In the genomic region with DNA sequence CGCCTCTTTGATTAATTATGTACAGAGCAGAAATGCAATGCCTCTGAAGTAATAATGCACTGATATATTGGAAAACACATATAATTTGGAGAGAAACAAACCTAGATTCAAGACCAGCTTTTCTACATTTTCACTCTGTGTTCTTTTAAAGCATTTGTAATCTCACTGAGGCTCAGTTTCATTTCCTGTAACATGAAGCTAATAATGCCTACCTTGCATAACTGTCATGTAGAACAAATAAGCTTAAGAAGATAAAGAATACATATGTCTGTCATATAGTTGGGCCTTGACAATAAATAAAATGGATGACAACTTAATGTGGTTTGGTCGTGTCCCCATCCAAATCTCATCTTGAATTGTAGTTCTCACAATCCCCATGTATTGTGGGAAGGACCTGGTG, we compare ENCODE assay signal across 17 cellular contexts. TPM values are rescaled to one million over a fixed set of nuclear protein-coding genes. Genes with fewer than 3 reads are reported as not detected.
DNase-seq lines count a peak whose midpoint lies in the region; ATAC-seq, FAIRE-seq and TF ChIP-seq lines count a peak whose summit lies in the region.
"Had no signal": no experiment of that assay in that cellular context is flagged by ENCODE, and none has a peak within 500 bp of the region (broad histone marks: within the 10 kb centered on the region; RNA-seq: fewer than 3 reads in every experiment).

No MANE protein-coding gene starts in this region.

- H3K27me3 ChIP-seq in MM.1S (replicated peaks; ENCODE audit: insufficient read depth, low read length) = no peaks in the 10 kb centered on the region
- H3K27me3 ChIP-seq: BE2C had no signal

- H3K27ac ChIP-seq in A549 (no peak overlapping the region), MM.1S (ENCODE audit: low read length) (peak overlapping the region; percentile 22; the same call in 1 of the 2 replicates), SK-N-MC (peak overlapping the region; percentile 88)
- H3K27ac ChIP-seq: C4-2B had no signal

- FAIRE-seq in A549 (lab: Jason Lieb, UNC) = peak; percentile 46
- FAIRE-seq: GM12878, GM18507 had no signal

- H3K4me2 ChIP-seq in A549 = no peak overlapping the region
- peak overlapping the region; percentile 48 for H3K4me2 ChIP-seq in MM.1S (ENCODE audit: low read depth, low read length)

- no peaks in the 10 kb centered on the region for H3K36me3 Mint-ChIP-seq in activated naive CD4-positive, alpha-beta T cell treated with anti-CD3 and anti-CD28 coated beads for 36 hours (ENCODE audit: low read depth)
- H3K36me3 Mint-ChIP-seq: CD4-positive, alpha-beta memory T cell had no signal

- DNase-seq in A549 (ENCODE audit: low read depth in 1 of 2, low spot score in 1 of 2) (no peak), MM.1S (peak; percentile 77), SK-N-MC (ENCODE audit: low read depth, low spot score) (no peak), iris pigment epithelial cell (ENCODE audit: low read depth) (peak; percentile 58), activated gamma-delta T cell (lab: John Stamatoyannopoulos, UW) (no peak)
- no peak for DNase-seq in activated naive CD4-positive, alpha-beta T cell treated with anti-CD3 and anti-CD28 coated beads for 36 hours
- DNase-seq: 8988T; BE2C; CD4-positive, alpha-beta memory T cell; DMS79; GOT3; H9 had no signal

- H3K36me3 ChIP-seq in MM.1S (replicated peaks; ENCODE audit: insufficient read depth, low read length) (no peaks in the 10 kb centered on the region), SK-N-MC (ENCODE audit: insufficient read depth, low read length) (no peaks in the 10 kb centered on the region)
- H3K36me3 ChIP-seq: BE2C had no signal

- H3K4me1 ChIP-seq in A549 (no peaks in the 10 kb centered on the region), MM.1S (ENCODE audit: low read length) (peaks cover 16% of the 10 kb centered on the region)
- H3K4me1 ChIP-seq: BE2C had no signal

- no peaks in the 10 kb centered on the region for H3K4me1 Mint-ChIP-seq in activated naive CD4-positive, alpha-beta T cell treated with anti-CD3 and anti-CD28 coated beads for 36 hours (ENCODE audit: low read depth)
- H3K4me1 Mint-ChIP-seq: CD4-positive, alpha-beta memory T cell had no signal

- no peak overlapping the region for H3K27ac Mint-ChIP-seq in activated naive CD4-positive, alpha-beta T cell treated with anti-CD3 and anti-CD28 coated beads for 36 hours
- H3K27ac Mint-ChIP-seq: CD4-positive, alpha-beta memory T cell had no signal

- TF ChIP-seq RAD21 in A549 (conservative IDR thresholded peaks at IDR 0.05 in 1 of 2, IDR thresholded peaks at IDR 0.05 in 1 of 2) = no peak

- no peaks in the 10 kb centered on the region for H4K20me1 ChIP-seq in MM.1S (ENCODE audit: insufficient read depth, low read length)

- POLR2A ChIA-PET in A549 (lab: Yijun Ruan, JAX) = no interaction called here

- H3K27me3 Mint-ChIP-seq in activated naive CD4-positive, alpha-beta T cell treated with anti-CD3 and anti-CD28 coated beads for 36 hours (ENCODE audit: low read depth) = no peaks in the 10 kb centered on the region
- H3K27me3 Mint-ChIP-seq: CD4-positive, alpha-beta memory T cell had no signal

- intact Hi-C loops in activated naive CD4-positive, alpha-beta T cell treated with anti-CD3 and anti-CD28 coated beads for 36 hours (cut with micrococcal nuclease) = no loop called here

- TF ChIP-seq CTCF in A549 (IDR thresholded peaks at IDR 0.05) = no peak
- TF ChIP-seq CTCF in MM.1S (IDR thresholded peaks at IDR 0.05; ENCODE audit: low read length) = no peak

- TF ChIP-seq EP300 in A549 (IDR thresholded peaks at IDR 0.05) = no peak

- H3K9me3 ChIP-seq in A549 (no peaks in the 10 kb centered on the region), MM.1S (replicated peaks; ENCODE audit: insufficient read depth, low read length) (no peaks in the 10 kb centered on the region), SK-N-MC (ENCODE audit: low read depth, low read length) (no peaks in the 10 kb centered on the region)
- H3K9me3 ChIP-seq: BE2C had no signal

- no peaks in the 10 kb centered on the region for H3K9me3 Mint-ChIP-seq in activated naive CD4-positive, alpha-beta T cell treated with anti-CD3 and anti-CD28 coated beads for 36 hours
- H3K9me3 Mint-ChIP-seq: H9 had no signal

- ATAC-seq in A549 (no peak), GM21423 (IDR thresholded peaks at IDR 0.05; ENCODE audit: unreplicated experiment) (no peak)
- ATAC-seq: GM12878 had no signal

- WGBS in A549 (ENCODE audit: missing lambda C conversion rate) = 7% methylated on average over 2 of the region's 2 CpGs

- H3K4me3 ChIP-seq in A549 = no peak overlapping the region
- no peak overlapping the region for H3K4me3 ChIP-seq in MM.1S (ENCODE audit: low read length)
- H3K4me3 ChIP-seq in SK-N-MC = peak overlapping the region; percentile 52
- H3K4me3 ChIP-seq: GM12878 had no signal

- H3K9me2 ChIP-seq in MM.1S (replicated peaks; ENCODE audit: insufficient read depth, low read length) = no peaks in the 10 kb centered on the region

- H3K9ac ChIP-seq in MM.1S (ENCODE audit: low read length) = no peak overlapping the region
- H3K9ac ChIP-seq in SK-N-MC (ENCODE audit: insufficient read length) = no peak overlapping the region

- no peak overlapping the region for H3K4me3 Mint-ChIP-seq in activated naive CD4-positive, alpha-beta T cell treated with anti-CD3 and anti-CD28 coated beads for 36 hours
- H3K4me3 Mint-ChIP-seq: CD4-positive, alpha-beta memory T cell; H9 had no signal

- H3K79me2 ChIP-seq in MM.1S (ENCODE audit: low read length) = no peaks in the 10 kb centered on the region

- CTCF ChIA-PET in A549 (lab: Yijun Ruan, JAX) = no interaction called here
- CTCF ChIA-PET in activated naive CD4-positive, alpha-beta T cell treated with anti-CD3 and anti-CD28 coated beads for 36 hours (lab: Charles Lee) = no interaction called here

- no peaks in the 10 kb centered on the region for H3F3A ChIP-seq in MM.1S (ENCODE audit: insufficient read depth, low read length)

- peak overlapping the region; percentile 38; the same call in 1 of the 2 replicates for H2AFZ ChIP-seq in MM.1S (ENCODE audit: low read length)

- TF ChIP-seq POLR2A in A549 (IDR thresholded peaks at IDR 0.05; ENCODE audit: low read length) = no peak

TF ChIP-seq in A549, 52 proteins besides CTCF, POLR2A, EP300 and RAD21:
- TF ChIP-seq HOXB13 (CRISPR knock-in tag; IDR thresholded peaks at IDR 0.05; ENCODE audit: low read depth) (no peak), MAFK (IDR thresholded peaks at IDR 0.05; ENCODE audit: partially characterized antibody) (peak; percentile 57)

RNA-seq across cellular contexts. Expression of gene FIBIN, which starts 35.3 kb away (rescaled TPM):
- polyA plus RNA-seq in A549 (2011; rRNA removed) = 0.16 and 0.22 TPM in 2 replicates
- not detected in 2 replicates for polyA plus RNA-seq in A549 (2012; cell fraction: cytosol; rRNA removed)
- not detected in 2 replicates for polyA plus RNA-seq in A549 (2012; cell fraction: nucleus; rRNA removed)
- polyA plus RNA-seq in A549 (2017; fragmentation: RNase III; extraction: RNeasy Plus Mini Kit Qiagen cat#74134 plus additional on column Dnase treatment) = not detected in 3 replicates
- 0.12 TPM in 1 of 2 replicates, not detected in the other for polyA minus RNA-seq in A549 (2011; rRNA and poly(A)+ RNA removed)
- total RNA-seq in activated naive CD4-positive, alpha-beta T cell treated with anti-CD3 and anti-CD28 coated beads for 36 hours = not detected
- total RNA-seq: CD4-positive, alpha-beta memory T cell; GM12878; H9; HT-29 had no signal
- polyA plus RNA-seq: CD4-positive, alpha-beta memory T cell; GM12878 had no signal

Comparison
In these comparisons a context has a peak if more than half of its experiments do, and no peak if none do; other contexts are left out.
1. DNase-seq: peak in MM.1S (single experiment) and iris pigment epithelial cell (single experiment); none in A549 (0 of 2), SK-N-MC (single experiment), activated naive CD4-positive, alpha-beta T cell treated with anti-CD3 and anti-CD28 coated beads for 36 hours (single experiment) and activated gamma-delta T cell (single experiment).
2. H3K27ac ChIP-seq: peak in MM.1S (single experiment) and SK-N-MC (single experiment); none in A549 (0 of 2).